Comparison of ENCODE assay signal across 8 cellular contexts in genomic region chr11:83157755-83158473, GRCh38. TPM values are rescaled to one million over a fixed set of nuclear protein-coding genes. Genes with fewer than 3 reads are reported as not detected.
DNase-seq lines count a peak whose midpoint lies in the region; ATAC-seq and TF ChIP-seq lines count a peak whose summit lies in the region.

No MANE protein-coding gene starts in this region.

- peak overlapping the region; percentile 77 to 90 (median 89) for H3K4me3 ChIP-seq in right lobe of liver

- H3K27ac Mint-ChIP-seq in activated CD4-positive, alpha-beta T cell treated with anti-CD3 and anti-CD28 coated beads, Interleukin-2, amount 10 ng/mL, durations not matched to agents 7 days and 5 days, result peak overlapping the region; percentile 100

- ATAC-seq in right lobe of liver (peak; percentile 3 to 12 (median 7)), HG02938 (IDR thresholded peaks at IDR 0.05; ENCODE audit: unreplicated experiment) (no peak)

- H3K4me1 ChIP-seq in right lobe of liver, result peaks cover 0 to 32% (median 13%) of the 10 kb centered on the region in 4 donors

- H3K27ac ChIP-seq in right lobe of liver, result peak overlapping the region; percentile 97 to 100 (median 98)

- CTCF ChIA-PET in activated CD4-positive, alpha-beta T cell treated with anti-CD3 and anti-CD28 coated beads, Interleukin-2, amount 10 ng/mL, durations not matched to agents 7 days and 5 days (lab: Charles Lee), result interaction anchor here (0.8 kb wide), 1 partner anchor 86 kb away, joined by 3 read pairs; the partner anchor contains the start of gene RAB30

- POLR2A ChIA-PET in activated CD4-positive, alpha-beta T cell treated with anti-CD3 and anti-CD28 coated beads, Interleukin-2, amount 10 ng/mL, durations not matched to agents 7 days and 5 days (lab: Charles Lee), result interaction anchor here (1.3 kb wide), 1 partner anchor 256 kb away, joined by 5 read pairs; the partner anchor contains the start of gene DDIAS

- peaks cover 43% of the 10 kb centered on the region for H3K4me1 Mint-ChIP-seq in activated CD4-positive, alpha-beta T cell treated with anti-CD3 and anti-CD28 coated beads, Interleukin-2, amount 10 ng/mL, durations not matched to agents 7 days and 5 days

- H3K4me3 Mint-ChIP-seq in activated CD4-positive, alpha-beta T cell treated with anti-CD3 and anti-CD28 coated beads, Interleukin-2, amount 10 ng/mL, durations not matched to agents 7 days and 5 days, result peak overlapping the region; percentile 99

- intact Hi-C loops in right lobe of liver (cut with DNase I), result no loop called here

- no peaks in the 10 kb centered on the region for H3K36me3 ChIP-seq in right lobe of liver

- peaks cover 47% of the 10 kb centered on the region for H3K36me3 Mint-ChIP-seq in activated CD4-positive, alpha-beta T cell treated with anti-CD3 and anti-CD28 coated beads, Interleukin-2, amount 10 ng/mL, durations not matched to agents 7 days and 5 days (ENCODE audit: low read depth)

- DNase-seq in NCI-H345 (lab: John Stamatoyannopoulos, UW) (peak; percentile 39), NCI-H345 treated with DMSO at 0.1 percent for 48 hours (lab: John Stamatoyannopoulos, UW; ENCODE audit: unreplicated experiment) (no peak), NCI-H2227 (lab: John Stamatoyannopoulos, UW; ENCODE audit: unreplicated experiment) (peak; percentile 44), dermis blood vessel endothelial cell (peak; percentile 64), right lobe of liver (peak; percentile 58 to 68 (median 65))
- peak; percentile 55 for DNase-seq in activated CD4-positive, alpha-beta T cell treated with anti-CD3 and anti-CD28 coated beads, Interleukin-2, amount 10 ng/mL, durations not matched to agents 7 days and 5 days
- peak; percentile 38 to 41 for DNase-seq in stimulated activated CD4-positive, alpha-beta T cell treated with anti-CD3 and anti-CD28 coated beads, Interleukin-4, amount 100 ng/mL, for 4 hours

- 0% methylated on average over 12 of the region's 14 CpGs for WGBS in right lobe of liver (ENCODE audit: insufficient coverage, low coverage, low lambda C conversion rate, missing lambda C conversion rate)

- no peak for TF ChIP-seq POLR2A in right lobe of liver (IDR thresholded peaks at IDR 0.05)

- H3K9me3 Mint-ChIP-seq in activated CD4-positive, alpha-beta T cell treated with anti-CD3 and anti-CD28 coated beads, Interleukin-2, amount 10 ng/mL, durations not matched to agents 7 days and 5 days, result no peaks in the 10 kb centered on the region

- H3K9me3 ChIP-seq in right lobe of liver, result no peaks in the 10 kb centered on the region

- no peaks in the 10 kb centered on the region for H3K27me3 Mint-ChIP-seq in activated CD4-positive, alpha-beta T cell treated with anti-CD3 and anti-CD28 coated beads, Interleukin-2, amount 10 ng/mL, durations not matched to agents 7 days and 5 days

- no peaks in the 10 kb centered on the region for H3K27me3 ChIP-seq in right lobe of liver

- no peak for TF ChIP-seq CTCF in right lobe of liver (IDR thresholded peaks at IDR 0.05)

RNA-seq across cellular contexts. Expression of gene PCF11, which starts 1.0 kb away (rescaled TPM):
- total RNA-seq in activated CD4-positive, alpha-beta T cell treated with anti-CD3 and anti-CD28 coated beads, Interleukin-2, amount 10 ng/mL, durations not matched to agents 7 days and 5 days, result 10 to 100 TPM; 76.7 to 89.3 TPM
- total RNA-seq in dermis blood vessel endothelial cell (43.7 and 44.4 TPM in 2 replicates), right lobe of liver (10 to 100 TPM; 16.0 to 23.1 (median 18.9) TPM)

RNA-seq across cellular contexts. Expression of gene ANKRD42, which starts 35.6 kb away (rescaled TPM):
- 1 to 10 TPM; 1.8 to 2.2 TPM for total RNA-seq in activated CD4-positive, alpha-beta T cell treated with anti-CD3 and anti-CD28 coated beads, Interleukin-2, amount 10 ng/mL, durations not matched to agents 7 days and 5 days
- total RNA-seq in dermis blood vessel endothelial cell, result 2.3 and 3.9 TPM in 2 replicates
- total RNA-seq in right lobe of liver, result 1 to 10 TPM; 3.2 to 5.9 (median 3.6) TPM
